In genomic region chr5:74919487-74919886, GRCh38 we compare ENCODE assay signal across 8 cellular contexts. TPM values are rescaled to one million over a fixed set of nuclear protein-coding genes. Genes with fewer than 3 reads are reported as not detected.
DNase-seq lines count a peak whose midpoint lies in the region; ATAC-seq and TF ChIP-seq lines count a peak whose summit lies in the region.

No MANE protein-coding gene starts in this region.

- no peaks in the 10 kb centered on the region for H3K36me3 ChIP-seq in cardiac muscle cell
- no peaks in the 10 kb centered on the region for H3K36me3 ChIP-seq in testis (ENCODE audit: low read depth, missing control alignments)

- H3K4me1 ChIP-seq in cardiac muscle cell (ENCODE audit: low read depth) (no peaks in the 10 kb centered on the region), testis (no peaks in the 10 kb centered on the region)

- WGBS in testis, 2 donors: 19 to 41% methylated on average over 6 of the region's 6 CpGs
- 6 to 8% methylated on average over 6 of the region's 6 CpGs for WGBS in lower leg skin, 2 donors

- intact Hi-C loops in cardiac septum (cut with DNase I): loop anchor here (1.0 to 5.0 kb wide), 2 partner anchors 153 to 247 kb away; no protein-coding TSS in a partner anchor
- intact Hi-C loops in testis (cut with DNase I; ENCODE audit: low total_unique reads): no loop called here
- intact Hi-C loops in lower leg skin (cut with DNase I; ENCODE audit: low total_unique reads): no loop called here

- ATAC-seq in GM21737 (IDR thresholded peaks at IDR 0.05; ENCODE audit: unreplicated experiment): no peak

- H3K4me3 ChIP-seq in cardiac muscle cell: no peak overlapping the region
- H3K4me3 ChIP-seq in testis: no peak overlapping the region
- no peak overlapping the region for H3K4me3 ChIP-seq in lower leg skin (ENCODE audit: low read depth, poor library complexity, severe bottlenecking)

- no peaks in the 10 kb centered on the region for H3K27me3 ChIP-seq in cardiac muscle cell
- H3K27me3 ChIP-seq in testis: no peaks in the 10 kb centered on the region

- TF ChIP-seq CTCF in cardiac muscle cell (IDR thresholded peaks at IDR 0.05; ENCODE audit: low read depth, low read length): peak; percentile 57
- TF ChIP-seq CTCF in testis (IDR thresholded peaks at IDR 0.05): peak; percentile 55 to 65 (median 57)
- TF ChIP-seq CTCF in lower leg skin (IDR thresholded peaks at IDR 0.05): no peak

- DNase-seq in cardiac muscle cell (ENCODE audit: low read depth in 1 of 2, low spot score in 1 of 2) (peak; percentile 48 to 77), cardiac septum (ENCODE audit: low spot score) (no peak), NCI-H2029 (lab: John Stamatoyannopoulos, UW) (peak; percentile 36), amniotic stem cell (lab: John Stamatoyannopoulos, UW) (peak; percentile 67), iPS-NIHi11 (ENCODE audit: low spot score) (peak; percentile 74), testis (no peak), lower leg skin (ENCODE audit: low spot score in 2 of 2) (no peak)

- H3K9me3 ChIP-seq in cardiac muscle cell (ENCODE audit: low read depth) (no peaks in the 10 kb centered on the region), testis (no peaks in the 10 kb centered on the region)

- H3K27ac ChIP-seq in cardiac muscle cell (no peak overlapping the region), testis (no peak overlapping the region)

- TF ChIP-seq POLR2A in testis (IDR thresholded peaks at IDR 0.05) (no peak), lower leg skin (IDR thresholded peaks at IDR 0.05) (no peak)

RNA-seq across cellular contexts. Expression of gene FAM169A, which starts 53.3 kb away (rescaled TPM):
- total RNA-seq in cardiac muscle cell (28.7 and 30.1 TPM in 2 replicates), cardiac septum (6.5 TPM), testis (10 to 100 TPM; 58.6 to 69.2 TPM), lower leg skin (1 to 10 TPM in 2 of 4 donors, under 1 TPM in 2; 0.08 to 2.9 (median 0.85) TPM)
- polyA plus RNA-seq in cardiac muscle cell (3.9 and 6.1 TPM in 2 replicates), testis (ENCODE audit: insufficient read depth, low read depth, low replicate concordance) (25.1 TPM)

Comparison
In these comparisons a context has a peak if more than half of its experiments do, and no peak if none do; other contexts are left out.
1. DNase-seq: peak in cardiac muscle cell (2 of 2), NCI-H2029 (single experiment), amniotic stem cell (single experiment) and iPS-NIHi11 (single experiment); none in cardiac septum (single experiment), testis (single experiment) and lower leg skin (0 of 2).
2. CTCF ChIP-seq: peak in cardiac muscle cell (single experiment) and testis (3 of 3); none in lower leg skin (0 of 3).